ENCODE assay signal across 2 cellular contexts in genomic region chr3:60756231-60756630, GRCh38.
TF ChIP-seq lines count a peak whose summit lies in the region.

No MANE protein-coding gene starts in this region.

TF ChIP-seq in SK-N-SH, 30 proteins besides CTCF, POLR2A, EP300 and RAD21 (continued from another document):
- TF ChIP-seq ZBTB33 (IDR thresholded peaks at IDR 0.05; ENCODE audit: borderline replicate concordance, low read depth) (no peak), EZH2phosphoT487 (IDR thresholded peaks at IDR 0.05; ENCODE audit: borderline replicate concordance, low read depth) (no peak), JUND (IDR thresholded peaks at IDR 0.05) (no peak), RCOR1 (IDR thresholded peaks at IDR 0.05; ENCODE audit: low read length) (no peak)
TF ChIP-seq in SK-N-SH: peak in this region for 0.

TF ChIP-seq in SK-N-SH treated with all-trans-retinoic acid at 6 μM for 48 hours, 23 proteins besides CTCF, POLR2A, EP300 and RAD21 (continued from another document):
- TF ChIP-seq PPARA (CRISPR knock-in tag; IDR thresholded peaks at IDR 0.05; ENCODE audit: borderline replicate concordance) (no peak), OSR1 (CRISPR knock-in tag; IDR thresholded peaks at IDR 0.05) (no peak), ZNF8 (CRISPR knock-in tag; IDR thresholded peaks at IDR 0.05) (no peak), PATZ1 (CRISPR knock-in tag; IDR thresholded peaks at IDR 0.05; ENCODE audit: borderline replicate concordance) (no peak)
- TF ChIP-seq, protein P1, sequence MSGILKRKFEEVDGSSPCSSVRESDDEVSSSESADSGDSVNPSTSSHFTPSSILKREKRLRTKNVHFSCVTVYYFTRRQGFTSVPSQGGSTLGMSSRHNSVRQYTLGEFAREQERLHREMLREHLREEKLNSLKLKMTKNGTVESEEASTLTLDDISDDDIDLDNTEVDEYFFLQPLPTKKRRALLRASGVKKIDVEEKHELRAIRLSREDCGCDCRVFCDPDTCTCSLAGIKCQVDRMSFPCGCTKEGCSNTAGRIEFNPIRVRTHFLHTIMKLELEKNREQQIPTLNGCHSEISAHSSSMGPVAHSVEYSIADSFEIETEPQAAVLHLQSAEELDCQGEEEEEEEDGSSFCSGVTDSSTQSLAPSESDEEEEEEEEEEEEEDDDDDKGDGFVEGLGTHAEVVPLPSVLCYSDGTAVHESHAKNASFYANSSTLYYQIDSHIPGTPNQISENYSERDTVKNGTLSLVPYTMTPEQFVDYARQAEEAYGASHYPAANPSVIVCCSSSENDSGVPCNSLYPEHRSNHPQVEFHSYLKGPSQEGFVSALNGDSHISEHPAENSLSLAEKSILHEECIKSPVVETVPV (CRISPR knock-in tag; IDR thresholded peaks at IDR 0.05) = no peak
